In genomic region chr12:81759215-81759991, GRCh38 we compare ENCODE assay signal across 8 cellular contexts. TPM values are rescaled to one million over a fixed set of nuclear protein-coding genes. Genes with fewer than 3 reads are reported as not detected.
DNase-seq lines count a peak whose midpoint lies in the region; ATAC-seq and TF ChIP-seq lines count a peak whose summit lies in the region.

Gene PPFIA2, minus strand, starts transcription at chr12:81759350.

- intact Hi-C loops in MCF 10A (cut with micrococcal nuclease) (no loop called here), sigmoid colon (cut with DNase I) (no loop called here)

- DNase-seq in GM23248 (peak; percentile 42), NCI-H510A treated with DMSO at 0.1 percent for 48 hours (lab: John Stamatoyannopoulos, UW) (peak; percentile 54), MCF 10A (ENCODE audit: unreplicated experiment) (peak; percentile 56), sigmoid colon (peak; percentile 58)

- TF ChIP-seq POLR2A in sigmoid colon (IDR thresholded peaks at IDR 0.05) = no peak

- no peak within 1 kb of the TSS for H3K27ac ChIP-seq in GM23248
- H3K27ac ChIP-seq in sigmoid colon = no peak within 1 kb of the TSS

- peak within 1 kb of the TSS; percentile 84 for H2AFZ ChIP-seq in GM23248

- peak within 1 kb of the TSS; percentile 72 for H3K4me3 ChIP-seq in GM23248
- peak within 1 kb of the TSS; percentile 72 for H3K4me3 ChIP-seq in iPS-18c (ENCODE audit: insufficient read depth, low read depth, low read length)
- H3K4me3 ChIP-seq in sigmoid colon = peak within 1 kb of the TSS; percentile 19 to 49 (median 45)

- H3K9me3 Mint-ChIP-seq in MCF 10A (ENCODE audit: unreplicated experiment) = no peaks in the 10 kb centered on the region

- peaks cover 18% of the 10 kb centered on the region for H3K27me3 Mint-ChIP-seq in MCF 10A (ENCODE audit: insufficient read depth, unreplicated experiment)

- POLR2A ChIA-PET in MCF 10A (lab: Yijun Ruan, JAX) = no interaction called here

- H3K9me2 ChIP-seq in GM23248 (ENCODE audit: insufficient read depth) = no peaks in the 10 kb centered on the region

- peak within 1 kb of the TSS; percentile 76 for H3K4me2 ChIP-seq in GM23248 (ENCODE audit: unreplicated experiment)

- ATAC-seq in HG02870 (IDR thresholded peaks at IDR 0.05; ENCODE audit: unreplicated experiment) (no peak), GM21526 (IDR thresholded peaks at IDR 0.05; ENCODE audit: low FRiP score, unreplicated experiment) (no peak), GM21576 (IDR thresholded peaks at IDR 0.05; ENCODE audit: unreplicated experiment) (no peak)

- H3K4me1 Mint-ChIP-seq in MCF 10A (ENCODE audit: insufficient read depth, unreplicated experiment) = peaks cover 7% of the 10 kb centered on the region

- 1 to 4% methylated on average over 30 to 31 of the region's 31 CpGs for WGBS in GM23248 (ENCODE audit: low coverage in 1 of 2, low lambda C conversion rate in 2 of 2, missing lambda C conversion rate in 2 of 2), 2 experiments
- WGBS in sigmoid colon, 2 donors = 7 to 8% methylated on average over 31 of the region's 31 CpGs

- H3K9me3 ChIP-seq in GM23248 (ENCODE audit: low read depth) = no peaks in the 10 kb centered on the region
- no peaks in the 10 kb centered on the region for H3K9me3 ChIP-seq in iPS-18c (ENCODE audit: control insufficient read depth, insufficient read depth, low read length)
- H3K9me3 ChIP-seq in sigmoid colon = no peaks in the 10 kb centered on the region

- no peak within 1 kb of the TSS for H3K9ac ChIP-seq in GM23248

- TF ChIP-seq CTCF in MCF 10A (IDR thresholded peaks at IDR 0.05; ENCODE audit: unreplicated experiment) (no peak), sigmoid colon (IDR thresholded peaks at IDR 0.05) (no peak)

- BruUV-seq in MCF 10A (replicated peaks; lab: Mats Ljungman, UMichigan) = no TSS peak

- in situ Hi-C loops in GM23248 (cut with MboI) = no loop called here

- no peak within 1 kb of the TSS for H3K27ac Mint-ChIP-seq in MCF 10A (ENCODE audit: low read depth, unreplicated experiment)

- H3K4me1 ChIP-seq in GM23248 (ENCODE audit: insufficient read depth) (no peaks in the 10 kb centered on the region), sigmoid colon (peaks cover 0 to 17% (median 13%) of the 10 kb centered on the region in 4 donors)

- CTCF ChIA-PET in MCF 10A (lab: Yijun Ruan, JAX) = interaction anchor here (0.7 to 0.8 kb wide), 2 partner anchors 16 to 594 kb away, joined by 3 to 5 read pairs; no protein-coding TSS in a partner anchor

- no peaks in the 10 kb centered on the region for H4K20me1 ChIP-seq in GM23248 (ENCODE audit: insufficient read depth)

- no peaks in the 10 kb centered on the region for H3K79me2 ChIP-seq in GM23248 (ENCODE audit: insufficient read depth)

- H3K36me3 ChIP-seq in GM23248 (ENCODE audit: low read depth) = no peaks in the 10 kb centered on the region
- H3K36me3 ChIP-seq in sigmoid colon = no peaks in the 10 kb centered on the region

- no peak for TF ChIP-seq EP300 in sigmoid colon (IDR thresholded peaks at IDR 0.05)

- no peaks in the 10 kb centered on the region for H3F3A ChIP-seq in GM23248 (ENCODE audit: insufficient read depth)

- H3K36me3 Mint-ChIP-seq in MCF 10A (ENCODE audit: insufficient read depth, unreplicated experiment) = no peaks in the 10 kb centered on the region

- peak within 1 kb of the TSS; percentile 74 for H3K4me3 Mint-ChIP-seq in MCF 10A (ENCODE audit: unreplicated experiment)

- H3K27me3 ChIP-seq in GM23248 (replicated peaks; ENCODE audit: insufficient read depth) (peaks cover 39% of the 10 kb centered on the region), sigmoid colon (peaks cover 0 to 40% (median 3%) of the 10 kb centered on the region in 3 donors)

RNA-seq across cellular contexts. Expression of gene PPFIA2, which starts in this region (rescaled TPM):
- not detected in 2 replicates for total RNA-seq in GM23248 (2014; rRNA removed; shearing (Covaris generic))
- polyA plus RNA-seq in GM23248 (2016; fragmentation: Nextera tagmentation; extraction: Ambion mirVana) (not detected in 2 replicates), sigmoid colon (under 1 TPM in 1 of 3 donors, not detected in 2; 0.44 TPM)
- total RNA-seq in MCF 10A (2022) (1.6 and 2.2 TPM in 2 replicates), sigmoid colon (1 to 10 TPM; 1.8 to 4.4 (median 2.7) TPM)

Comparison
In these comparisons a context has a peak if more than half of its experiments do, and no peak if none do; other contexts are left out.
1. Peak in DNase-seq, H3K4me3 ChIP-seq and H3K4me2 ChIP-seq in GM23248; RNA of the gene not detected or under 1 TPM.